Comparison of ENCODE assay signal across 15 cellular contexts in genomic region chr10:120555436-120556163, GRCh38.
DNase-seq lines count a peak whose midpoint lies in the region; ATAC-seq and TF ChIP-seq lines count a peak whose summit lies in the region.
"Had no signal": no experiment of that assay in that cellular context is flagged by ENCODE, and none has a peak within 500 bp of the region (broad histone marks: within the 10 kb centered on the region; RNA-seq: fewer than 3 reads in every experiment).

No MANE protein-coding gene starts in this region.

- no peaks in the 10 kb centered on the region for H3K27me3 Mint-ChIP-seq in glutamatergic neuron (ENCODE audit: unreplicated experiment)

- H3K4me1 ChIP-seq in HUES6 (ENCODE audit: control insufficient read depth, insufficient read depth, low read length), result peaks cover 25% of the 10 kb centered on the region
- no peaks in the 10 kb centered on the region for H3K4me1 ChIP-seq in uterus
- H3K4me1 ChIP-seq: Peyer's patch, SJSA1 had no signal

- H3K4me3 Mint-ChIP-seq in glutamatergic neuron (ENCODE audit: unreplicated experiment), result no peak overlapping the region

- H3K27ac ChIP-seq in HUES6 (ENCODE audit: low read depth, low read length) (0 out of 2 replicates have a peak overlapping the region, but pooled peaks have one; percentile 20), uterus (no peak overlapping the region)
- H3K27ac ChIP-seq: HL-60, Peyer's patch, SJSA1 had no signal

- DNase-seq in NCI-H69 (lab: John Stamatoyannopoulos, UW) (peak; percentile 88), islet precursor cell (peak; percentile 72), globus pallidus (ENCODE audit: low spot score) (no peak), uterus (no peak), glutamatergic neuron (no peak)
- DNase-seq: ACHN, C1 segment of cervical spinal cord, H7, MV-4-11, NCI-H1930, Peyer's patch had no signal

- H3K9me3 ChIP-seq in HUES6 (ENCODE audit: control insufficient read depth, insufficient read depth, low read depth, low read length) (peaks cover 14% of the 10 kb centered on the region), uterus (peaks cover 0 to 1% of the 10 kb centered on the region in 2 donors)
- H3K9me3 ChIP-seq: Peyer's patch, SJSA1 had no signal

- TF ChIP-seq POLR2A in uterus (IDR thresholded peaks at IDR 0.05), result no peak

- H3K4me1 Mint-ChIP-seq in glutamatergic neuron (ENCODE audit: low read depth, unreplicated experiment), result no peaks in the 10 kb centered on the region

- H3K9me3 Mint-ChIP-seq in glutamatergic neuron (ENCODE audit: unreplicated experiment), result peaks cover 3% of the 10 kb centered on the region

- H3K27me3 ChIP-seq in HUES6 (ENCODE audit: control insufficient read depth, insufficient read depth, low read length) (no peaks in the 10 kb centered on the region), uterus (no peaks in the 10 kb centered on the region)
- H3K27me3 ChIP-seq: Peyer's patch, SJSA1 had no signal

- H3K9ac ChIP-seq in HUES6 (ENCODE audit: low read length), result no peak overlapping the region

- no peak for TF ChIP-seq CTCF in uterus (IDR thresholded peaks at IDR 0.05)
- no peak for TF ChIP-seq CTCF in glutamatergic neuron (IDR thresholded peaks at IDR 0.05; ENCODE audit: partially characterized antibody, unreplicated experiment)

- no peaks in the 10 kb centered on the region for H3K36me3 Mint-ChIP-seq in glutamatergic neuron (ENCODE audit: unreplicated experiment)

- ATAC-seq in GM18519 (IDR thresholded peaks at IDR 0.05; ENCODE audit: low FRiP score, unreplicated experiment), result no peak

- H3K27ac Mint-ChIP-seq in glutamatergic neuron (ENCODE audit: unreplicated experiment), result no peak overlapping the region

- H3K36me3 ChIP-seq in HUES6 (ENCODE audit: control insufficient read depth, insufficient read depth, low read length) (no peaks in the 10 kb centered on the region), uterus (no peaks in the 10 kb centered on the region)
- H3K36me3 ChIP-seq: Peyer's patch, SJSA1 had no signal

- intact Hi-C loops in uterus (cut with DNase I; ENCODE audit: low total_unique reads), result no loop called here

- no peak overlapping the region for H3K4me3 ChIP-seq in HUES6 (ENCODE audit: low read depth, low read length)
- H3K4me3 ChIP-seq in uterus, result no peak overlapping the region
- H3K4me3 ChIP-seq: Peyer's patch, SJSA1 had no signal

Comparison
In these comparisons a context has a peak if more than half of its experiments do, and no peak if none do; other contexts are left out.
1. DNase-seq: peak in NCI-H69 (single experiment) and islet precursor cell (single experiment); none in globus pallidus (single experiment), uterus (0 of 2) and glutamatergic neuron (single experiment).